In genomic region chr2:42777883-42778805, GRCh38 we compare ENCODE assay signal across 1 cellular context.
TF ChIP-seq lines count a peak whose summit lies in the region.

No MANE protein-coding gene starts in this region.

TF ChIP-seq in IMR-90, 13 proteins besides CTCF, POLR2A, EP300 and RAD21:
- no peak for TF ChIP-seq RFX5 (IDR thresholded peaks at IDR 0.05; ENCODE audit: low read depth, low read length)
- TF ChIP-seq MAZ (IDR thresholded peaks at IDR 0.05; ENCODE audit: borderline replicate concordance, low read depth, low read length): no peak
